ENCODE assay signal across 1 cellular context in the genomic region with DNA sequence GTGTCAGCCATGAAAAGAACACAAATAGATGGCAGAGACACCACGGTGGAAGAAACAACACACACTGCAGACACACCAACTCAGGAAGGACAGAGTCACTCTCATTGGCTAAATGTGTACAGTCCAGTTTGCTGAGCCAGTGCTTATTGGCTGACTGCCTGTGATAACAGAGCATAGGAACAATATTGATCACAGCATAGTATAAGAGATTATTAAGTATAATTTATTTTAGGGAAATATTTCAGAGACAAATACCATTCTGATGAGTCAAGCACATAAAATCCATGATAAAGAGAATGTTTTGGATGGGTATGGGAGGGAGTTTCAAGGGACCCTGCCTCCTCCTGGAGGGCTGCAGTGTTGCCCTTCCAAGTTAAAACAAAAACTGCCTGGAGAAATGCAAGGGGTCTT.
TF ChIP-seq lines count a peak whose summit lies in the region.

No MANE protein-coding gene starts in this region.

TF ChIP-seq in GM23338, 12 proteins besides CTCF, POLR2A, EP300 and RAD21 (continued from another document):
- TF ChIP-seq, protein P1, sequence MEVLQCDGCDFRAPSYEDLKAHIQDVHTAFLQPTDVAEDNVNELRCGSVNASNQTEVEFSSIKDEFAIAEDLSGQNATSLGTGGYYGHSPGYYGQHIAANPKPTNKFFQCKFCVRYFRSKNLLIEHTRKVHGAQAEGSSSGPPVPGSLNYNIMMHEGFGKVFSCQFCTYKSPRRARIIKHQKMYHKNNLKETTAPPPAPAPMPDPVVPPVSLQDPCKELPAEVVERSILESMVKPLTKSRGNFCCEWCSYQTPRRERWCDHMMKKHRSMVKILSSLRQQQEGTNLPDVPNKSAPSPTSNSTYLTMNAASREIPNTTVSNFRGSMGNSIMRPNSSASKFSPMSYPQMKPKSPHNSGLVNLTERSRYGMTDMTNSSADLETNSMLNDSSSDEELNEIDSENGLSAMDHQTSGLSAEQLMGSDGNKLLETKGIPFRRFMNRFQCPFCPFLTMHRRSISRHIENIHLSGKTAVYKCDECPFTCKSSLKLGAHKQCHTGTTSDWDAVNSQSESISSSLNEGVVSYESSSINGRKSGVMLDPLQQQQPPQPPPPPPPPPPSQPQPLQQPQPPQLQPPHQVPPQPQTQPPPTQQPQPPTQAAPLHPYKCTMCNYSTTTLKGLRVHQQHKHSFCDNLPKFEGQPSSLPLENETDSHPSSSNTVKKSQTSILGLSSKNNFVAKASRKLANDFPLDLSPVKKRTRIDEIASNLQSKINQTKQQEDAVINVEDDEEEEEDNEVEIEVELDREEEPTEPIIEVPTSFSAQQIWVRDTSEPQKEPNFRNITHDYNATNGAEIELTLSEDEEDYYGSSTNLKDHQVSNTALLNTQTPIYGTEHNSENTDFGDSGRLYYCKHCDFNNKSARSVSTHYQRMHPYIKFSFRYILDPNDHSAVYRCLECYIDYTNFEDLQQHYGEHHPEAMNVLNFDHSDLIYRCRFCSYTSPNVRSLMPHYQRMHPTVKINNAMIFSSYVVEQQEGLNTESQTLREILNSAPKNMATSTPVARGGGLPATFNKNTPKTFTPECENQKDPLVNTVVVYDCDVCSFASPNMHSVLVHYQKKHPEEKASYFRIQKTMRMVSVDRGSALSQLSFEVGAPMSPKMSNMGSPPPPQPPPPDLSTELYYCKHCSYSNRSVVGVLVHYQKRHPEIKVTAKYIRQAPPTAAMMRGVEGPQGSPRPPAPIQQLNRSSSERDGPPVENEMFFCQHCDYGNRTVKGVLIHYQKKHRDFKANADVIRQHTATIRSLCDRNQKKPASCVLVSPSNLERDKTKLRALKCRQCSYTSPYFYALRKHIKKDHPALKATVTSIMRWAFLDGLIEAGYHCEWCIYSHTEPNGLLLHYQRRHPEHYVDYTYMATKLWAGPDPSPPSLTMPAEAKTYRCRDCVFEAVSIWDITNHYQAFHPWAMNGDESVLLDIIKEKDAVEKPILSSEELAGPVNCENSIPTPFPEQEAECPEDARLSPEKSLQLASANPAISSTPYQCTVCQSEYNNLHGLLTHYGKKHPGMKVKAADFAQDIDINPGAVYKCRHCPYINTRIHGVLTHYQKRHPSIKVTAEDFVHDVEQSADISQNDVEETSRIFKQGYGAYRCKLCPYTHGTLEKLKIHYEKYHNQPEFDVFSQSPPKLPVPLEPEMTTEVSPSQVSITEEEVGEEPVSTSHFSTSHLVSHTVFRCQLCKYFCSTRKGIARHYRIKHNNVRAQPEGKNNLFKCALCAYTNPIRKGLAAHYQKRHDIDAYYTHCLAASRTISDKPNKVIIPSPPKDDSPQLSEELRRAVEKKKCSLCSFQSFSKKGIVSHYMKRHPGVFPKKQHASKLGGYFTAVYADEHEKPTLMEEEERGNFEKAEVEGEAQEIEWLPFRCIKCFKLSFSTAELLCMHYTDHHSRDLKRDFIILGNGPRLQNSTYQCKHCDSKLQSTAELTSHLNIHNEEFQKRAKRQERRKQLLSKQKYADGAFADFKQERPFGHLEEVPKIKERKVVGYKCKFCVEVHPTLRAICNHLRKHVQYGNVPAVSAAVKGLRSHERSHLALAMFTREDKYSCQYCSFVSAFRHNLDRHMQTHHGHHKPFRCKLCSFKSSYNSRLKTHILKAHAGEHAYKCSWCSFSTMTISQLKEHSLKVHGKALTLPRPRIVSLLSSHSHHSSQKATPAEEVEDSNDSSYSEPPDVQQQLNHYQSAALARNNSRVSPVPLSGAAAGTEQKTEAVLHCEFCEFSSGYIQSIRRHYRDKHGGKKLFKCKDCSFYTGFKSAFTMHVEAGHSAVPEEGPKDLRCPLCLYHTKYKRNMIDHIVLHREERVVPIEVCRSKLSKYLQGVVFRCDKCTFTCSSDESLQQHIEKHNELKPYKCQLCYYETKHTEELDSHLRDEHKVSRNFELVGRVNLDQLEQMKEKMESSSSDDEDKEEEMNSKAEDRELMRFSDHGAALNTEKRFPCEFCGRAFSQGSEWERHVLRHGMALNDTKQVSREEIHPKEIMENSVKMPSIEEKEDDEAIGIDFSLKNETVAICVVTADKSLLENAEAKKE (CRISPR knock-in tag; IDR thresholded peaks at IDR 0.05), result no peak
- TF ChIP-seq CREB1 (CRISPR knock-in tag; IDR thresholded peaks at IDR 0.05; ENCODE audit: low read depth) (no peak), ZNF331 (CRISPR knock-in tag; IDR thresholded peaks at IDR 0.05; ENCODE audit: low read depth) (no peak), POLR2AphosphoS5 (IDR thresholded peaks at IDR 0.05; ENCODE audit: low read depth) (no peak)
- TF ChIP-seq, protein P2, sequence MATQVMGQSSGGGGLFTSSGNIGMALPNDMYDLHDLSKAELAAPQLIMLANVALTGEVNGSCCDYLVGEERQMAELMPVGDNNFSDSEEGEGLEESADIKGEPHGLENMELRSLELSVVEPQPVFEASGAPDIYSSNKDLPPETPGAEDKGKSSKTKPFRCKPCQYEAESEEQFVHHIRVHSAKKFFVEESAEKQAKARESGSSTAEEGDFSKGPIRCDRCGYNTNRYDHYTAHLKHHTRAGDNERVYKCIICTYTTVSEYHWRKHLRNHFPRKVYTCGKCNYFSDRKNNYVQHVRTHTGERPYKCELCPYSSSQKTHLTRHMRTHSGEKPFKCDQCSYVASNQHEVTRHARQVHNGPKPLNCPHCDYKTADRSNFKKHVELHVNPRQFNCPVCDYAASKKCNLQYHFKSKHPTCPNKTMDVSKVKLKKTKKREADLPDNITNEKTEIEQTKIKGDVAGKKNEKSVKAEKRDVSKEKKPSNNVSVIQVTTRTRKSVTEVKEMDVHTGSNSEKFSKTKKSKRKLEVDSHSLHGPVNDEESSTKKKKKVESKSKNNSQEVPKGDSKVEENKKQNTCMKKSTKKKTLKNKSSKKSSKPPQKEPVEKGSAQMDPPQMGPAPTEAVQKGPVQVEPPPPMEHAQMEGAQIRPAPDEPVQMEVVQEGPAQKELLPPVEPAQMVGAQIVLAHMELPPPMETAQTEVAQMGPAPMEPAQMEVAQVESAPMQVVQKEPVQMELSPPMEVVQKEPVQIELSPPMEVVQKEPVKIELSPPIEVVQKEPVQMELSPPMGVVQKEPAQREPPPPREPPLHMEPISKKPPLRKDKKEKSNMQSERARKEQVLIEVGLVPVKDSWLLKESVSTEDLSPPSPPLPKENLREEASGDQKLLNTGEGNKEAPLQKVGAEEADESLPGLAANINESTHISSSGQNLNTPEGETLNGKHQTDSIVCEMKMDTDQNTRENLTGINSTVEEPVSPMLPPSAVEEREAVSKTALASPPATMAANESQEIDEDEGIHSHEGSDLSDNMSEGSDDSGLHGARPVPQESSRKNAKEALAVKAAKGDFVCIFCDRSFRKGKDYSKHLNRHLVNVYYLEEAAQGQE (IDR thresholded peaks at IDR 0.05; ENCODE audit: unreplicated experiment), result no peak
